Comparison of ENCODE assay signal across 8 cellular contexts in genomic region chr7:148699772-148700629, GRCh38. TPM values are rescaled to one million over a fixed set of nuclear protein-coding genes. Genes with fewer than 3 reads are reported as not detected.
DNase-seq lines count a peak whose midpoint lies in the region; ATAC-seq, FAIRE-seq and TF ChIP-seq lines count a peak whose summit lies in the region.

No MANE protein-coding gene starts in this region.

- TF ChIP-seq CTCF in choroid plexus epithelial cell (conservative IDR thresholded peaks at IDR 0.05; ENCODE audit: low read depth, low read length) (no peak), uterus (IDR thresholded peaks at IDR 0.05) (peak in 1 of 4 experiments; percentile 1), D721Med (IDR thresholded peaks at IDR 0.05; ENCODE audit: insufficient read depth, missing control alignments) (no peak)

- no peak overlapping the region for H4K91ac ChIP-seq in mesenchymal stem cell (ENCODE audit: low read length)

- no peak for ATAC-seq in activated T-cell treated with anti-CD3 and anti-CD28 coated beads, Interleukin-2, amount 50 U/mL, for 72 hours (replicated peaks in 1 of 2)
- peak; percentile 30 for ATAC-seq in HG02852 (IDR thresholded peaks at IDR 0.05; ENCODE audit: unreplicated experiment)

- H3K27me3 ChIP-seq in NT2/D1 (ENCODE audit: insufficient read depth, insufficient read length) (no peaks in the 10 kb centered on the region), mesenchymal stem cell (ENCODE audit: control insufficient read depth in 1 of 2, insufficient read depth in 1 of 2, low read length in 2 of 2) (no peaks in the 10 kb centered on the region), uterus (no peaks in the 10 kb centered on the region)

- H3K27ac ChIP-seq in mesenchymal stem cell (ENCODE audit: low read length, poor library complexity, severe bottlenecking) (peak overlapping the region; percentile 62), uterus (peak overlapping the region; percentile 92 to 98)

- H3K9ac ChIP-seq in NT2/D1 (ENCODE audit: insufficient read length, low read depth) = peak overlapping the region; percentile 90
- peak overlapping the region; percentile 96 for H3K9ac ChIP-seq in mesenchymal stem cell (ENCODE audit: low read length)

- H2AK5ac ChIP-seq in mesenchymal stem cell (ENCODE audit: low read length, severe bottlenecking) = no peak overlapping the region

- H3K4me1 ChIP-seq in NT2/D1 (ENCODE audit: insufficient read depth, insufficient read length) = no peaks in the 10 kb centered on the region
- peaks cover 4% of the 10 kb centered on the region for H3K4me1 ChIP-seq in mesenchymal stem cell (ENCODE audit: control insufficient read depth, insufficient read depth, low read depth, low read length)
- H3K4me1 ChIP-seq in uterus = peaks cover 0 to 4% of the 10 kb centered on the region in 2 donors

- H3K4me3 ChIP-seq in NT2/D1 (ENCODE audit: insufficient read length, low read depth) (peak overlapping the region; percentile 75), choroid plexus epithelial cell (ENCODE audit: low read depth, low read length) (peak overlapping the region; percentile 81), mesenchymal stem cell (ENCODE audit: insufficient read depth in 1 of 2, low read depth in 1 of 2, low read length in 2 of 2) (peak overlapping the region; percentile 80 to 95), uterus (peak overlapping the region; percentile 67 to 84)

- H3K23ac ChIP-seq in mesenchymal stem cell (ENCODE audit: low read length in 2 of 2) = peak overlapping the region; percentile 25 to 34

- H3K18ac ChIP-seq in mesenchymal stem cell (ENCODE audit: low read depth in 1 of 2, low read length in 2 of 2) = peak overlapping the region; percentile 97 to 99

- no peak overlapping the region for H4K8ac ChIP-seq in mesenchymal stem cell (ENCODE audit: low read length)

- H3K4me2 ChIP-seq in mesenchymal stem cell (ENCODE audit: low read length, poor library complexity, severe bottlenecking) = peak overlapping the region; percentile 83

- peaks cover 79% of the 10 kb centered on the region for H3K4me1 Mint-ChIP-seq in activated T-cell treated with anti-CD3 and anti-CD28 coated beads, Interleukin-2, amount 50 U/mL, for 72 hours (ENCODE audit: low read depth)

- H3K4me3 Mint-ChIP-seq in activated T-cell treated with anti-CD3 and anti-CD28 coated beads, Interleukin-2, amount 50 U/mL, for 72 hours = peak overlapping the region; percentile 94 to 95

- H3K27ac Mint-ChIP-seq in activated T-cell treated with anti-CD3 and anti-CD28 coated beads, Interleukin-2, amount 50 U/mL, for 72 hours = peak overlapping the region; percentile 94

- H2AFZ ChIP-seq in mesenchymal stem cell (ENCODE audit: low read depth, low read length) = no peak overlapping the region

- H2BK120ac ChIP-seq in mesenchymal stem cell (ENCODE audit: low read depth, low read length) = peak overlapping the region; percentile 68

- no peak overlapping the region for H2BK15ac ChIP-seq in mesenchymal stem cell (ENCODE audit: low read depth, poor library complexity, severe bottlenecking)

- TF ChIP-seq POLR2A in uterus (IDR thresholded peaks at IDR 0.05) = no peak

- under 1% methylated on average over 35 of the region's 37 CpGs for WGBS in mesenchymal stem cell

- H3K14ac ChIP-seq in mesenchymal stem cell (ENCODE audit: low read length in 2 of 2) = peak overlapping the region in 1 of 2 experiments; percentile 97

- H3K36me3 ChIP-seq in NT2/D1 (ENCODE audit: insufficient read depth, insufficient read length, low read length) (peaks cover 5% of the 10 kb centered on the region), mesenchymal stem cell (ENCODE audit: control insufficient read depth in 1 of 2, insufficient read depth in 2 of 2, low read depth in 1 of 2, low read length in 2 of 2) (no peaks in the 10 kb centered on the region), uterus (no peaks in the 10 kb centered on the region)

- intact Hi-C loops in uterus (cut with DNase I; ENCODE audit: low total_unique reads) = no loop called here

- no peaks in the 10 kb centered on the region for H3K79me1 ChIP-seq in mesenchymal stem cell (replicated peaks; ENCODE audit: low read length, poor library complexity, severe bottlenecking)

- peaks cover 6 to 9% of the 10 kb centered on the region in 2 donors for H3K36me3 Mint-ChIP-seq in activated T-cell treated with anti-CD3 and anti-CD28 coated beads, Interleukin-2, amount 50 U/mL, for 72 hours (ENCODE audit: insufficient read depth in 2 of 2)

- H3K4ac ChIP-seq in mesenchymal stem cell (ENCODE audit: low read depth in 1 of 2, low read length in 2 of 2) = peak overlapping the region; percentile 83 to 97

- FAIRE-seq in D721Med (lab: Jason Lieb, UNC) = no peak

- H2BK12ac ChIP-seq in mesenchymal stem cell (ENCODE audit: low read length in 2 of 2) = no peak overlapping the region

- peak overlapping the region; percentile 79 for H2BK5ac ChIP-seq in mesenchymal stem cell (ENCODE audit: low read depth, low read length, poor library complexity, severe bottlenecking)

- H3K27me3 Mint-ChIP-seq in activated T-cell treated with anti-CD3 and anti-CD28 coated beads, Interleukin-2, amount 50 U/mL, for 72 hours (ENCODE audit: low read depth) = no peaks in the 10 kb centered on the region

- no peaks in the 10 kb centered on the region for H3K9me3 Mint-ChIP-seq in activated T-cell treated with anti-CD3 and anti-CD28 coated beads, Interleukin-2, amount 50 U/mL, for 72 hours

- H3K9me3 ChIP-seq in NT2/D1 (ENCODE audit: insufficient read depth, low read length) (no peaks in the 10 kb centered on the region), mesenchymal stem cell (ENCODE audit: control insufficient read depth, low read length) (no peaks in the 10 kb centered on the region), uterus (no peaks in the 10 kb centered on the region)

- no peak for DNase-seq in activated T-cell treated with anti-CD3 and anti-CD28 coated beads, Interleukin-2, amount 50 U/mL, for 72 hours
- no peak for DNase-seq in activated T-cell treated with anti-CD3 and anti-CD28 coated beads, Interleukin-2, amount 50 U/mL, for 48 hours
- DNase-seq in NT2/D1 (ENCODE audit: low read depth, low spot score) (no peak), choroid plexus epithelial cell (ENCODE audit: low read depth) (peak; percentile 47), mesenchymal stem cell (peak; percentile 52), uterus (peak in 1 of 2 donors; percentile 15), D721Med (ENCODE audit: insufficient read length, low spot score) (no peak)

RNA-seq across cellular contexts. Expression of gene CUL1, which starts 1.3 kb away (rescaled TPM):
- 10 to 100 TPM; 66.6 to 68.6 TPM for total RNA-seq in activated T-cell treated with anti-CD3 and anti-CD28 coated beads, Interleukin-2, amount 50 U/mL, for 72 hours
- polyA plus RNA-seq in mesenchymal stem cell (2013, experiment 1 of 2) = 30.7 TPM
- 31.0 TPM for polyA plus RNA-seq in mesenchymal stem cell (2013, experiment 2 of 2)
- 10 to 100 TPM; 38.9 to 61.2 (median 49.4) TPM for total RNA-seq in uterus

Comparison
In these comparisons a context has a peak if more than half of its experiments do, and no peak if none do; other contexts are left out.
1. DNase-seq: peak in choroid plexus epithelial cell (single experiment) and mesenchymal stem cell (single experiment); none in activated T-cell treated with anti-CD3 and anti-CD28 coated beads, Interleukin-2, amount 50 U/mL, for 72 hours (0 of 2), activated T-cell treated with anti-CD3 and anti-CD28 coated beads, Interleukin-2, amount 50 U/mL, for 48 hours (0 of 2), NT2/D1 (single experiment) and D721Med (single experiment).
2. Peak in every context shown above with its lines, with median percentiles within 50 percentile points of each other: H3K4me3 ChIP-seq.